8 cellular contexts compared by ENCODE assay signal in the genomic region with DNA sequence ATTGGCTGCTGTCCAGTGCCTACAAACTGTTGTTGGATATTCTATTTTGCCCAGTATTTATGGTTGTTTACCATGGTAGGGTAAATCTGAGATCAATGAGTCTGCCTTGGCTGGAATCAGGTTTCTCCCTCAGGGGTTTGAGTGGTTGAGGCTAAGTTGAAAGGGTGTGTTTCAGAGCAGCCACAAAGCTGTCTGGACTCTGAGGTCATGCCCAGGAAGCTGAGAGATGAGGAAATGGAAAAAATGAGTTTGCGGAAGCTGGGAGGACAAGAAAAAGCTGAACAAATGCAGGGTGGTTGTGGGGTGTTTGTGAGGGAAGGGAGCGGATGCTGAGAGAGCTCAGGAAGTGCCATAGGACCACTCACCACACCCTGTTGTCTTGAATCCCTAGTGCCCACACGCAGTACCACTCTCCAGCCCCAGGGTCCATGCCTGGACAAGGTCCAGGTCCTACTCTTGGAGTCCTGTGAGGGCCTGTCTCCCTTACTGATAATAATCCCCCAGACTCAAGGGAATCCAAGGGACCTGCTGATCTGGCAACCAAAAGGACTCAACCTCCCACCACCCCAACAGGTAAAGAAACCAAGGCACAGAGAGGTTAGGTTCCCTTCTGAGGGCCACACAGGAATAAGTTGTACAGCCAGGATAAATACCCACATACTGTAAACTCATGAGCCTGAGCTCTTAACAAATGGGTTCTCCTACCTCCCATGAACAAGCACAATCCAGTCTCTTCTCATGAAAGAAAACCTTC.
A peak's percentile ranks its signal among the peaks of the same experiment; 100 is the strongest.
DNase-seq lines count a peak whose midpoint lies in the region; ATAC-seq and TF ChIP-seq lines count a peak whose summit lies in the region.

No MANE protein-coding gene starts in this region.

- H3K9me3 ChIP-seq in DND-41 (ENCODE audit: insufficient read depth, low read length, severe bottlenecking) (no peaks in the 10 kb centered on the region), MG63 (no peaks in the 10 kb centered on the region; the same call in 1 of the 2 replicates)

- no peak overlapping the region for H2AFZ ChIP-seq in DND-41 (ENCODE audit: low read depth, low read length)

- no peak overlapping the region for H3K9ac ChIP-seq in DND-41 (ENCODE audit: low read depth, low read length)

- H4K20me1 ChIP-seq in DND-41 (ENCODE audit: insufficient read depth, low read length) = 0 out of 2 replicates have a peak, but pooled peaks cover 3% of the 10 kb centered on the region

- H3K36me3 ChIP-seq in DND-41 (ENCODE audit: insufficient read depth, low read length) (no peaks in the 10 kb centered on the region), MG63 (no peaks in the 10 kb centered on the region)

- H3K4me3 ChIP-seq in DND-41 (ENCODE audit: low read depth in 1 of 2, low read length in 2 of 2) (no peak overlapping the region), MG63 (no peak overlapping the region)

- 0 out of 2 replicates have a peak overlapping the region, but pooled peaks have one; percentile 26 for H3K27ac ChIP-seq in DND-41 (ENCODE audit: low read length)

- H3K79me2 ChIP-seq in DND-41 (ENCODE audit: insufficient read depth, low read length) = no peaks in the 10 kb centered on the region

- H3K27me3 ChIP-seq in DND-41 (ENCODE audit: insufficient read depth, low read length, poor library complexity) (no peaks in the 10 kb centered on the region), MG63 (no peaks in the 10 kb centered on the region)

- ATAC-seq in DND-41 (ENCODE audit: insufficient read depth, low read depth) (no peak), GM19468 (IDR thresholded peaks at IDR 0.05; ENCODE audit: extremely low read depth, unreplicated experiment) (peak; percentile 15), sciatic nerve (peak; percentile 82)

- no peak for TF ChIP-seq CTCF in DND-41 (IDR thresholded peaks at IDR 0.05; ENCODE audit: borderline replicate concordance, extremely low read depth, low read length, poor library complexity, severe bottlenecking)

- DNase-seq in DND-41 = no peak
- peak; percentile 72 for DNase-seq in MG63
- peak; percentile 3 to 6 for DNase-seq in activated CD4-positive, alpha-beta T cell treated with anti-CD3 and anti-CD28 coated beads, Interleukin-2, amount 50 U/mL, for 4 hours
- peak; percentile 52 for DNase-seq in globus pallidus (ENCODE audit: low spot score)
- no peak for DNase-seq in sciatic nerve (ENCODE audit: low spot score)
- DNase-seq in NCI-H1048 (lab: John Stamatoyannopoulos, UW) = no peak
- DNase-seq in COR-L47 (lab: John Stamatoyannopoulos, UW) = no peak

- intact Hi-C loops in sciatic nerve (cut with DNase I) = no loop called here

- H3K4me2 ChIP-seq in DND-41 (ENCODE audit: insufficient read depth, low read length) = no peak overlapping the region

- H3K4me1 ChIP-seq in DND-41 (ENCODE audit: insufficient read depth, low read length) = peaks cover 24% of the 10 kb centered on the region

Comparison
In these comparisons a context has a peak if more than half of its experiments do, and no peak if none do; other contexts are left out.
1. DNase-seq: peak in MG63 (single experiment), activated CD4-positive, alpha-beta T cell treated with anti-CD3 and anti-CD28 coated beads, Interleukin-2, amount 50 U/mL, for 4 hours (2 of 2) and globus pallidus (single experiment); none in DND-41 (single experiment), sciatic nerve (single experiment), NCI-H1048 (single experiment) and COR-L47 (single experiment).